In the genomic region with DNA sequence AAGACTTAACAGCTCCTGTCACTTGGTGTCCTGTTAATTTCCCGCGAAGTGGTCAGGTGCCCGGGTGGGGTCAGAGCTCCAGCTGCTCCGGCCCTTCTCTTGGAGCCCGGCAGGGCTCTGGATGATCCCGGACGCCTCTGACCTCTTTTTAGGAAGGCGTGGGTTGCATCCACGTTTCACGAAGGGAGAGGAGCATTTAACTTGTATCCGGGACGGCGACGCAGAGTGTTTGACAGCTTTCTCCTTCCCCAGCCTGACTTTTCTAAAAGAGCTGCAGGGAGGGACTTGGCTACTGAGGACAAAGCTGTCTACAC, we compare ENCODE assay signal across 6 cellular contexts. TPM values are rescaled to one million over a fixed set of nuclear protein-coding genes. Genes with fewer than 3 reads are reported as not detected.
DNase-seq lines count a peak whose midpoint lies in the region; ATAC-seq and TF ChIP-seq lines count a peak whose summit lies in the region.

No MANE protein-coding gene starts in this region.

- ATAC-seq in esophagus mucosa: peak; percentile 22

- H3K27ac ChIP-seq in HUES64 (ENCODE audit: low read depth, low read length) (no peak overlapping the region), skin epidermis (peak overlapping the region in 17 of 21 experiments; percentile 36 to 90 (median 77))

- H3K4me3 ChIP-seq in AG09309 (ENCODE audit: control insufficient read depth, low read depth, low read length): peak overlapping the region; percentile 66
- H3K4me3 ChIP-seq in HUES64 (ENCODE audit: low read length): peak overlapping the region; percentile 87
- peak overlapping the region; percentile 54 to 81 (median 73) for H3K4me3 ChIP-seq in skin epidermis

- no peaks in the 10 kb centered on the region for H3K27me3 ChIP-seq in HUES64 (ENCODE audit: insufficient read depth, low read length)

- H3K9me3 ChIP-seq in HUES64 (ENCODE audit: insufficient read depth, low read depth, low read length): peaks cover under 1% of the 10 kb centered on the region; the same call in 1 of the 2 replicates

- H3K4me1 ChIP-seq in HUES64 (ENCODE audit: insufficient read depth, low read length): no peaks in the 10 kb centered on the region

- DNase-seq in AG09309 (ENCODE audit: low read depth): no peak
- no peak for DNase-seq in putamen (ENCODE audit: low spot score)
- no peak for DNase-seq in NCI-H1105 (lab: John Stamatoyannopoulos, UW)

- peaks cover 17% of the 10 kb centered on the region for H3K36me3 ChIP-seq in HUES64 (ENCODE audit: insufficient read depth, low read length)

- no peak for TF ChIP-seq CTCF in AG09309 (IDR thresholded peaks at IDR 0.05; ENCODE audit: control insufficient read depth, insufficient read depth, low read depth, low read length, missing control alignments)

- peak overlapping the region; percentile 70 for H3K9ac ChIP-seq in HUES64 (ENCODE audit: low read depth, low read length)

- WGBS in HUES64: 7% methylated on average over 14 of the region's 14 CpGs

RNA-seq across cellular contexts. Expression of gene ZNF155, which starts 0.7 kb away (rescaled TPM):
- polyA plus RNA-seq in HUES64 (2013, experiment 1 of 2): 4.5 TPM
- 7.5 TPM for polyA plus RNA-seq in HUES64 (2013, experiment 2 of 2)
- 1.8 TPM for total RNA-seq in esophagus mucosa

RNA-seq across cellular contexts. Expression of gene ZNF230, which starts 18.1 kb away (rescaled TPM):
- 2.1 TPM for polyA plus RNA-seq in HUES64 (2013, experiment 1 of 2)
- 1.5 TPM for polyA plus RNA-seq in HUES64 (2013, experiment 2 of 2)
- total RNA-seq in esophagus mucosa: 2.1 TPM

RNA-seq across cellular contexts. Expression of gene ZNF221, which starts 33.6 kb away (rescaled TPM):
- polyA plus RNA-seq in HUES64 (2013, experiment 1 of 2): 2.4 TPM
- polyA plus RNA-seq in HUES64 (2013, experiment 2 of 2): 3.2 TPM
- total RNA-seq in esophagus mucosa: 0.88 TPM

RNA-seq across cellular contexts. Expression of gene ZNF222, which starts 40.5 kb away (rescaled TPM):
- 3.5 TPM for polyA plus RNA-seq in HUES64 (2013, experiment 1 of 2)
- 4.8 TPM for polyA plus RNA-seq in HUES64 (2013, experiment 2 of 2)
- 1.00 TPM for total RNA-seq in esophagus mucosa

RNA-seq across cellular contexts. Expression of gene ZNF45, which starts 49.6 kb away (rescaled TPM):
- polyA plus RNA-seq in HUES64 (2013, experiment 1 of 2): 12.4 TPM
- polyA plus RNA-seq in HUES64 (2013, experiment 2 of 2): 14.8 TPM
- 6.0 TPM for total RNA-seq in esophagus mucosa
